In the genomic region with DNA sequence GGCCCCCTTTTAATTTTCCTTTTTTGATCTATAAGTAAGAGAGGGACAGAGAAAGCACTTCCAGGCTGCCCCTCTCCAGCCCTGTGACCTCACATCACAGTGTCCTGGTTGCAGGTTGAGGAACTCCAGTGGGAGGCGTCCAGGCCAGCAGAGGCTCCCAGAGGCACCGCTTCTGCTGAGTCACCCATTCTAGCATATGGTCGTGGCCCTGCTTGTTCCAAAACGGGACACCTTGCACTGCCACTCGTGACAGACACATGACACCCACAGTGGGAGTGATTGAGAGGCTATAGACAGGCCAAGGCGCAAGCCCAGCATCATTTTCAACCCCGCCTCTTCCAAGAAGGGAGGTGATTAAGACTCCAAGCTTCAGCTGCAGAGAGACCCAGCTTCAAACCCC, we compare ENCODE assay signal across 2 cellular contexts.
TF ChIP-seq lines count a peak whose summit lies in the region.

No MANE protein-coding gene starts in this region.

TF ChIP-seq in K562, 482 proteins besides CTCF, POLR2A, EP300 and RAD21 (continues in another document):
- TF ChIP-seq MEF2D (tag; conservative IDR thresholded peaks at IDR 0.05; ENCODE audit: low read depth) (no peak), CTBP1 (IDR thresholded peaks at IDR 0.05; ENCODE audit: borderline replicate concordance) (peak; percentile 43; the same call in 1 of the 2 replicates), PRPF4 (IDR thresholded peaks at IDR 0.05; ENCODE audit: insufficient read depth, low read depth, low read length, poor library complexity, severe bottlenecking) (no peak), HDAC2 (IDR thresholded peaks at IDR 0.05) (peak; percentile 43; the same call in 1 of the 2 replicates), FOXA3 (CRISPR knock-in tag; conservative IDR thresholded peaks at IDR 0.05 in 1 of 2, IDR thresholded peaks at IDR 0.05 in 1 of 2) (no peak), CC2D1A (IDR thresholded peaks at IDR 0.05) (no peak), ESRRA (IDR thresholded peaks at IDR 0.05; ENCODE audit: borderline replicate concordance, low read depth) (no peak), STAT5B (CRISPR knock-in tag; IDR thresholded peaks at IDR 0.05) (no peak)
- TF ChIP-seq, protein P1, sequence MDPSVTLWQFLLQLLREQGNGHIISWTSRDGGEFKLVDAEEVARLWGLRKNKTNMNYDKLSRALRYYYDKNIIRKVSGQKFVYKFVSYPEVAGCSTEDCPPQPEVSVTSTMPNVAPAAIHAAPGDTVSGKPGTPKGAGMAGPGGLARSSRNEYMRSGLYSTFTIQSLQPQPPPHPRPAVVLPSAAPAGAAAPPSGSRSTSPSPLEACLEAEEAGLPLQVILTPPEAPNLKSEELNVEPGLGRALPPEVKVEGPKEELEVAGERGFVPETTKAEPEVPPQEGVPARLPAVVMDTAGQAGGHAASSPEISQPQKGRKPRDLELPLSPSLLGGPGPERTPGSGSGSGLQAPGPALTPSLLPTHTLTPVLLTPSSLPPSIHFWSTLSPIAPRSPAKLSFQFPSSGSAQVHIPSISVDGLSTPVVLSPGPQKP (CRISPR knock-in tag; IDR thresholded peaks at IDR 0.05), result no peak
- TF ChIP-seq, protein P2, sequence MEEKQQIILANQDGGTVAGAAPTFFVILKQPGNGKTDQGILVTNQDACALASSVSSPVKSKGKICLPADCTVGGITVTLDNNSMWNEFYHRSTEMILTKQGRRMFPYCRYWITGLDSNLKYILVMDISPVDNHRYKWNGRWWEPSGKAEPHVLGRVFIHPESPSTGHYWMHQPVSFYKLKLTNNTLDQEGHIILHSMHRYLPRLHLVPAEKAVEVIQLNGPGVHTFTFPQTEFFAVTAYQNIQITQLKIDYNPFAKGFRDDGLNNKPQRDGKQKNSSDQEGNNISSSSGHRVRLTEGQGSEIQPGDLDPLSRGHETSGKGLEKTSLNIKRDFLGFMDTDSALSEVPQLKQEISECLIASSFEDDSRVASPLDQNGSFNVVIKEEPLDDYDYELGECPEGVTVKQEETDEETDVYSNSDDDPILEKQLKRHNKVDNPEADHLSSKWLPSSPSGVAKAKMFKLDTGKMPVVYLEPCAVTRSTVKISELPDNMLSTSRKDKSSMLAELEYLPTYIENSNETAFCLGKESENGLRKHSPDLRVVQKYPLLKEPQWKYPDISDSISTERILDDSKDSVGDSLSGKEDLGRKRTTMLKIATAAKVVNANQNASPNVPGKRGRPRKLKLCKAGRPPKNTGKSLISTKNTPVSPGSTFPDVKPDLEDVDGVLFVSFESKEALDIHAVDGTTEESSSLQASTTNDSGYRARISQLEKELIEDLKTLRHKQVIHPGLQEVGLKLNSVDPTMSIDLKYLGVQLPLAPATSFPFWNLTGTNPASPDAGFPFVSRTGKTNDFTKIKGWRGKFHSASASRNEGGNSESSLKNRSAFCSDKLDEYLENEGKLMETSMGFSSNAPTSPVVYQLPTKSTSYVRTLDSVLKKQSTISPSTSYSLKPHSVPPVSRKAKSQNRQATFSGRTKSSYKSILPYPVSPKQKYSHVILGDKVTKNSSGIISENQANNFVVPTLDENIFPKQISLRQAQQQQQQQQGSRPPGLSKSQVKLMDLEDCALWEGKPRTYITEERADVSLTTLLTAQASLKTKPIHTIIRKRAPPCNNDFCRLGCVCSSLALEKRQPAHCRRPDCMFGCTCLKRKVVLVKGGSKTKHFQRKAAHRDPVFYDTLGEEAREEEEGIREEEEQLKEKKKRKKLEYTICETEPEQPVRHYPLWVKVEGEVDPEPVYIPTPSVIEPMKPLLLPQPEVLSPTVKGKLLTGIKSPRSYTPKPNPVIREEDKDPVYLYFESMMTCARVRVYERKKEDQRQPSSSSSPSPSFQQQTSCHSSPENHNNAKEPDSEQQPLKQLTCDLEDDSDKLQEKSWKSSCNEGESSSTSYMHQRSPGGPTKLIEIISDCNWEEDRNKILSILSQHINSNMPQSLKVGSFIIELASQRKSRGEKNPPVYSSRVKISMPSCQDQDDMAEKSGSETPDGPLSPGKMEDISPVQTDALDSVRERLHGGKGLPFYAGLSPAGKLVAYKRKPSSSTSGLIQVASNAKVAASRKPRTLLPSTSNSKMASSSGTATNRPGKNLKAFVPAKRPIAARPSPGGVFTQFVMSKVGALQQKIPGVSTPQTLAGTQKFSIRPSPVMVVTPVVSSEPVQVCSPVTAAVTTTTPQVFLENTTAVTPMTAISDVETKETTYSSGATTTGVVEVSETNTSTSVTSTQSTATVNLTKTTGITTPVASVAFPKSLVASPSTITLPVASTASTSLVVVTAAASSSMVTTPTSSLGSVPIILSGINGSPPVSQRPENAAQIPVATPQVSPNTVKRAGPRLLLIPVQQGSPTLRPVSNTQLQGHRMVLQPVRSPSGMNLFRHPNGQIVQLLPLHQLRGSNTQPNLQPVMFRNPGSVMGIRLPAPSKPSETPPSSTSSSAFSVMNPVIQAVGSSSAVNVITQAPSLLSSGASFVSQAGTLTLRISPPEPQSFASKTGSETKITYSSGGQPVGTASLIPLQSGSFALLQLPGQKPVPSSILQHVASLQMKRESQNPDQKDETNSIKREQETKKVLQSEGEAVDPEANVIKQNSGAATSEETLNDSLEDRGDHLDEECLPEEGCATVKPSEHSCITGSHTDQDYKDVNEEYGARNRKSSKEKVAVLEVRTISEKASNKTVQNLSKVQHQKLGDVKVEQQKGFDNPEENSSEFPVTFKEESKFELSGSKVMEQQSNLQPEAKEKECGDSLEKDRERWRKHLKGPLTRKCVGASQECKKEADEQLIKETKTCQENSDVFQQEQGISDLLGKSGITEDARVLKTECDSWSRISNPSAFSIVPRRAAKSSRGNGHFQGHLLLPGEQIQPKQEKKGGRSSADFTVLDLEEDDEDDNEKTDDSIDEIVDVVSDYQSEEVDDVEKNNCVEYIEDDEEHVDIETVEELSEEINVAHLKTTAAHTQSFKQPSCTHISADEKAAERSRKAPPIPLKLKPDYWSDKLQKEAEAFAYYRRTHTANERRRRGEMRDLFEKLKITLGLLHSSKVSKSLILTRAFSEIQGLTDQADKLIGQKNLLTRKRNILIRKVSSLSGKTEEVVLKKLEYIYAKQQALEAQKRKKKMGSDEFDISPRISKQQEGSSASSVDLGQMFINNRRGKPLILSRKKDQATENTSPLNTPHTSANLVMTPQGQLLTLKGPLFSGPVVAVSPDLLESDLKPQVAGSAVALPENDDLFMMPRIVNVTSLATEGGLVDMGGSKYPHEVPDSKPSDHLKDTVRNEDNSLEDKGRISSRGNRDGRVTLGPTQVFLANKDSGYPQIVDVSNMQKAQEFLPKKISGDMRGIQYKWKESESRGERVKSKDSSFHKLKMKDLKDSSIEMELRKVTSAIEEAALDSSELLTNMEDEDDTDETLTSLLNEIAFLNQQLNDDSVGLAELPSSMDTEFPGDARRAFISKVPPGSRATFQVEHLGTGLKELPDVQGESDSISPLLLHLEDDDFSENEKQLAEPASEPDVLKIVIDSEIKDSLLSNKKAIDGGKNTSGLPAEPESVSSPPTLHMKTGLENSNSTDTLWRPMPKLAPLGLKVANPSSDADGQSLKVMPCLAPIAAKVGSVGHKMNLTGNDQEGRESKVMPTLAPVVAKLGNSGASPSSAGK (IDR thresholded peaks at IDR 0.05), result peak; percentile 72
- TF ChIP-seq, protein P3, sequence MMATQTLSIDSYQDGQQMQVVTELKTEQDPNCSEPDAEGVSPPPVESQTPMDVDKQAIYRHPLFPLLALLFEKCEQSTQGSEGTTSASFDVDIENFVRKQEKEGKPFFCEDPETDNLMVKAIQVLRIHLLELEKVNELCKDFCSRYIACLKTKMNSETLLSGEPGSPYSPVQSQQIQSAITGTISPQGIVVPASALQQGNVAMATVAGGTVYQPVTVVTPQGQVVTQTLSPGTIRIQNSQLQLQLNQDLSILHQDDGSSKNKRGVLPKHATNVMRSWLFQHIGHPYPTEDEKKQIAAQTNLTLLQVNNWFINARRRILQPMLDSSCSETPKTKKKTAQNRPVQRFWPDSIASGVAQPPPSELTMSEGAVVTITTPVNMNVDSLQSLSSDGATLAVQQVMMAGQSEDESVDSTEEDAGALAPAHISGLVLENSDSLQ (IDR thresholded peaks at IDR 0.05), result peak; percentile 73

TF ChIP-seq in SK-N-SH treated with all-trans-retinoic acid at 6 μM for 48 hours, 23 proteins besides CTCF, POLR2A, EP300 and RAD21:
- no peak for TF ChIP-seq ZNF565 (CRISPR knock-in tag; conservative IDR thresholded peaks at IDR 0.05; ENCODE audit: low read depth)
TF ChIP-seq in SK-N-SH treated with all-trans-retinoic acid at 6 μM for 48 hours: peak in this region for 0.
